ENCODE assay signal across 1 cellular context in genomic region chr10:102919237-102919959, GRCh38.
TF ChIP-seq lines count a peak whose summit lies in the region.

No MANE protein-coding gene starts in this region.

TF ChIP-seq in GM23338, 12 proteins besides CTCF, POLR2A, EP300 and RAD21 (continued from another document):
- no peak for TF ChIP-seq ZNF462 (CRISPR knock-in tag; IDR thresholded peaks at IDR 0.05)
- TF ChIP-seq ZNF114 (CRISPR knock-in tag; IDR thresholded peaks at IDR 0.05): no peak
- TF ChIP-seq STAT1 (IDR thresholded peaks at IDR 0.05; ENCODE audit: unreplicated experiment): no peak
